8 cellular contexts compared by ENCODE assay signal in the genomic region with DNA sequence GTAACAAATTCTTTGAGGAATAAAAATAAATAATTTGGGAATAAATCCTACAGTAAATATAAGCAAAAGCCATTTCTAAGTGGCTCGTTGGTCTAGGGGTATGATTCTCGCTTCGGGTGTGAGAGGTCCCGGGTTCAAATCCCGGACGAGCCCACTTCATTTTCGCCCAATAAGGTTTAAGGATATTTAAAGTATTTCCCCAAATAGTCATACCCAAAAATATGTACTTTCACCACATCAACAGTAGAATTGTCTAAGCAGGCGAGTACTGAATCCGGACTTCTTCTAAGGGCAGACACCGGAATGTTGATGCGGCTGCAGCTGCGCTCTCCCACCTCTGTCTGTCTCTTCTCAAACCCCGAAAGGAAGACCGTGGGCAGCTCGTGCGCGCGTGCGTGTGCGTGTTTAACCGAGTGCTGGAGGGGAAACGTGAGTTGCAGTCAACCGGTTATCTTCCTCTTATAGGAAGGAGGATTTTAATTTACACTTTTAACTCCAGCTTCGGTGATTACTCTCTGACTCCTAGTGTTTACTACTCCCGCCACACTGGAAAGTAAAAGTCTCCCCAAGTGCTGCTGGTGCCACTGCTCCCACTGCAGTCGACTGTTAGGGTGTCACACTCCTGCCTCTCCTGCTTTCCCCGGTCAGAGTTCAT.
DNase-seq lines count a peak whose midpoint lies in the region; ATAC-seq, FAIRE-seq and TF ChIP-seq lines count a peak whose summit lies in the region.

No MANE protein-coding gene starts in this region.

- H3K27ac ChIP-seq in keratinocyte (ENCODE audit: control insufficient read depth, insufficient read depth, low read length): no peak overlapping the region
- H3K27ac ChIP-seq in upper lobe of right lung: no peak overlapping the region

- H3K79me2 ChIP-seq in keratinocyte (ENCODE audit: control insufficient read depth, insufficient read depth, low read length): no peaks in the 10 kb centered on the region

- H2AFZ ChIP-seq in keratinocyte (ENCODE audit: control insufficient read depth, low read length): peak overlapping the region; percentile 71

- peaks cover 12% of the 10 kb centered on the region for H3K27me3 ChIP-seq in NT2/D1 (ENCODE audit: insufficient read depth, insufficient read length)
- no peaks in the 10 kb centered on the region for H3K27me3 ChIP-seq in keratinocyte (ENCODE audit: control insufficient read depth, extremely low read depth, insufficient read depth, low read length)
- H3K27me3 ChIP-seq in upper lobe of right lung: peaks cover 73% of the 10 kb centered on the region

- H3K4me1 ChIP-seq in NT2/D1 (ENCODE audit: insufficient read depth, insufficient read length): no peaks in the 10 kb centered on the region
- peaks cover 15% of the 10 kb centered on the region for H3K4me1 ChIP-seq in keratinocyte (ENCODE audit: control insufficient read depth, extremely low read depth, insufficient read depth, low read length)
- H3K4me1 ChIP-seq in upper lobe of right lung: no peaks in the 10 kb centered on the region

- H3K36me3 ChIP-seq in NT2/D1 (ENCODE audit: insufficient read depth, insufficient read length, low read length) (no peaks in the 10 kb centered on the region), keratinocyte (ENCODE audit: control insufficient read depth in 2 of 2, extremely low read depth in 1 of 2, insufficient read depth in 2 of 2, low read length in 2 of 2) (no peaks in the 10 kb centered on the region), upper lobe of right lung (no peaks in the 10 kb centered on the region)

- peaks cover 15% of the 10 kb centered on the region for H3K4me1 Mint-ChIP-seq in activated naive CD8-positive, alpha-beta T cell treated with anti-CD3 and anti-CD28 coated beads, Interleukin-2, amount 50 U/mL, for 24 hours

- dilution Hi-C loops in keratinocyte (cut with MboI; ENCODE audit: extremely low pct_ligation_motif_present, low sequenced_read_pairs): no loop called here

- H3K9ac ChIP-seq in NT2/D1 (ENCODE audit: insufficient read length, low read depth) (peak overlapping the region; percentile 53), keratinocyte (ENCODE audit: control insufficient read depth, extremely low read depth, insufficient read depth, low read length) (peak overlapping the region; percentile 26)

- H3K27me3 Mint-ChIP-seq in activated naive CD8-positive, alpha-beta T cell treated with anti-CD3 and anti-CD28 coated beads, Interleukin-2, amount 50 U/mL, for 24 hours: peaks cover 78% of the 10 kb centered on the region

- no peaks in the 10 kb centered on the region for H3K36me3 Mint-ChIP-seq in activated naive CD8-positive, alpha-beta T cell treated with anti-CD3 and anti-CD28 coated beads, Interleukin-2, amount 50 U/mL, for 24 hours (ENCODE audit: low read depth)

- DNase-seq in ELR (ENCODE audit: low read depth) (peak; percentile 95), NT2/D1 (ENCODE audit: low read depth, low spot score) (peak; percentile 27), keratinocyte (ENCODE audit: low read depth, low spot score) (peak; percentile 41), upper lobe of right lung (no peak)
- DNase-seq in activated naive CD8-positive, alpha-beta T cell treated with anti-CD3 and anti-CD28 coated beads, Interleukin-2, amount 50 U/mL, for 24 hours: peak; percentile 54
- DNase-seq in stimulated activated naive CD8-positive, alpha-beta T cell treated with anti-CD3 and anti-CD28 coated beads, Interleukin-15, Interleukin-2, amounts not matched to agents 100 U/mL and 50 U/mL, for 24 hours: peak; percentile 61
- DNase-seq in NK-92 treated with Interleukin-12 subunit alpha and Interleukin-12 subunit beta, amount 100 ng/mL, for 24 hours (lab: John Stamatoyannopoulos, UW): no peak

- H3K9me1 ChIP-seq in keratinocyte (ENCODE audit: control insufficient read depth, extremely low read depth, insufficient read depth, low read length): no peaks in the 10 kb centered on the region

- peak overlapping the region; percentile 42 for H3K4me3 ChIP-seq in NT2/D1 (ENCODE audit: insufficient read length, low read depth)
- peak overlapping the region; percentile 27 to 74 (median 55) for H3K4me3 ChIP-seq in keratinocyte (ENCODE audit: control insufficient read depth in 2 of 3, extremely low read depth in 1 of 3, insufficient read depth in 2 of 3, low read depth in 1 of 3, low read length in 3 of 3)
- no peak overlapping the region for H3K4me3 ChIP-seq in upper lobe of right lung

- TF ChIP-seq CTCF in keratinocyte (optimal IDR thresholded peaks at IDR 0.05 in 1 of 3, IDR thresholded peaks at IDR 0.05 in 1 of 3, conservative IDR thresholded peaks at IDR 0.05 in 1 of 3; ENCODE audit: extremely low read depth in 1 of 3, insufficient read depth in 2 of 3, low read length in 3 of 3) (no peak), upper lobe of right lung (IDR thresholded peaks at IDR 0.05) (no peak)

- H3K27ac Mint-ChIP-seq in activated naive CD8-positive, alpha-beta T cell treated with anti-CD3 and anti-CD28 coated beads, Interleukin-2, amount 50 U/mL, for 24 hours: peak overlapping the region; percentile 42

- ATAC-seq in HG02642 (IDR thresholded peaks at IDR 0.05; ENCODE audit: poor library complexity, unreplicated experiment): peak; percentile 79
- peak; percentile 100 for ATAC-seq in activated naive CD8-positive, alpha-beta T cell treated with anti-CD3 and anti-CD28 coated beads, Interleukin-2, amount 50 U/mL, for 24 hours
- peak; percentile 100 for ATAC-seq in stimulated activated naive CD8-positive, alpha-beta T cell treated with anti-CD3 and anti-CD28 coated beads, Interleukin-15, Interleukin-2, amounts not matched to agents 100 U/mL and 50 U/mL, for 24 hours
- no peak for ATAC-seq in upper lobe of right lung

- H3K9me3 ChIP-seq in NT2/D1 (ENCODE audit: insufficient read depth, low read length) (no peaks in the 10 kb centered on the region), keratinocyte (ENCODE audit: control insufficient read depth, low read depth, low read length) (no peaks in the 10 kb centered on the region), upper lobe of right lung (no peaks in the 10 kb centered on the region)

- no peaks in the 10 kb centered on the region for H4K20me1 ChIP-seq in keratinocyte (ENCODE audit: control insufficient read depth, extremely low read depth, insufficient read depth, low read length)

- H3K9me3 Mint-ChIP-seq in activated naive CD8-positive, alpha-beta T cell treated with anti-CD3 and anti-CD28 coated beads, Interleukin-2, amount 50 U/mL, for 24 hours: peaks cover 8% of the 10 kb centered on the region

- intact Hi-C loops in upper lobe of right lung (cut with DNase I): no loop called here

- peak; percentile 89 for FAIRE-seq in keratinocyte (lab: Jason Lieb, UNC)

- peak overlapping the region; percentile 75 for H3K4me3 Mint-ChIP-seq in activated naive CD8-positive, alpha-beta T cell treated with anti-CD3 and anti-CD28 coated beads, Interleukin-2, amount 50 U/mL, for 24 hours

- H3K4me2 ChIP-seq in keratinocyte (ENCODE audit: control insufficient read depth, extremely low read depth, insufficient read depth, low read depth, low read length): peak overlapping the region; percentile 99

Comparison
In these comparisons a context has a peak if more than half of its experiments do, and no peak if none do; other contexts are left out.
1. DNase-seq: peak in ELR (single experiment), NT2/D1 (single experiment), activated naive CD8-positive, alpha-beta T cell treated with anti-CD3 and anti-CD28 coated beads, Interleukin-2, amount 50 U/mL, for 24 hours (single experiment), keratinocyte (single experiment) and stimulated activated naive CD8-positive, alpha-beta T cell treated with anti-CD3 and anti-CD28 coated beads, Interleukin-15, Interleukin-2, amounts not matched to agents 100 U/mL and 50 U/mL, for 24 hours (single experiment); none in upper lobe of right lung (single experiment) and NK-92 treated with Interleukin-12 subunit alpha and Interleukin-12 subunit beta, amount 100 ng/mL, for 24 hours (single experiment).